Comparison of ENCODE assay signal across 1 cellular context in the genomic region with DNA sequence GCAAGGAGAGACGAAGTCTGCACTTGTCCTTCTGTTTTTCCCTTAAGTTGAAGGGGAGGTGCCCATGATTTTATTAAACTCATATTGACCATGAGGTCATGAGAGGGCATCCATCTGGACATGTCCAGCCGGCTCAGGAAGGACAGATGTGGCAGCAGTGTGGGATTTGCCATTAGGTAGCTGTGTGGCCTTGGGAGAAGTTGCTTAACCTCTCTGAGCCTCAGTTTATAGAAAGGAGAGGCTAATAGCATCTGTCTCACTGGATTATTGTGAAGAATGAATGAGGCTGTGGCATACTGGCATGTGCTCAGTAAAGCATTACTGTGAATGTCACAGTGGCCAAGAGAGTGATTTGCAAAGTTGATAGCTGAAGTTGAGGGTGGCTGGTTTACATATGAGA.
TF ChIP-seq lines count a peak whose summit lies in the region.

No MANE protein-coding gene starts in this region.

TF ChIP-seq in neural cell, 6 proteins besides CTCF, POLR2A, EP300 and RAD21 (continued from another document):
- TF ChIP-seq, protein P1, sequence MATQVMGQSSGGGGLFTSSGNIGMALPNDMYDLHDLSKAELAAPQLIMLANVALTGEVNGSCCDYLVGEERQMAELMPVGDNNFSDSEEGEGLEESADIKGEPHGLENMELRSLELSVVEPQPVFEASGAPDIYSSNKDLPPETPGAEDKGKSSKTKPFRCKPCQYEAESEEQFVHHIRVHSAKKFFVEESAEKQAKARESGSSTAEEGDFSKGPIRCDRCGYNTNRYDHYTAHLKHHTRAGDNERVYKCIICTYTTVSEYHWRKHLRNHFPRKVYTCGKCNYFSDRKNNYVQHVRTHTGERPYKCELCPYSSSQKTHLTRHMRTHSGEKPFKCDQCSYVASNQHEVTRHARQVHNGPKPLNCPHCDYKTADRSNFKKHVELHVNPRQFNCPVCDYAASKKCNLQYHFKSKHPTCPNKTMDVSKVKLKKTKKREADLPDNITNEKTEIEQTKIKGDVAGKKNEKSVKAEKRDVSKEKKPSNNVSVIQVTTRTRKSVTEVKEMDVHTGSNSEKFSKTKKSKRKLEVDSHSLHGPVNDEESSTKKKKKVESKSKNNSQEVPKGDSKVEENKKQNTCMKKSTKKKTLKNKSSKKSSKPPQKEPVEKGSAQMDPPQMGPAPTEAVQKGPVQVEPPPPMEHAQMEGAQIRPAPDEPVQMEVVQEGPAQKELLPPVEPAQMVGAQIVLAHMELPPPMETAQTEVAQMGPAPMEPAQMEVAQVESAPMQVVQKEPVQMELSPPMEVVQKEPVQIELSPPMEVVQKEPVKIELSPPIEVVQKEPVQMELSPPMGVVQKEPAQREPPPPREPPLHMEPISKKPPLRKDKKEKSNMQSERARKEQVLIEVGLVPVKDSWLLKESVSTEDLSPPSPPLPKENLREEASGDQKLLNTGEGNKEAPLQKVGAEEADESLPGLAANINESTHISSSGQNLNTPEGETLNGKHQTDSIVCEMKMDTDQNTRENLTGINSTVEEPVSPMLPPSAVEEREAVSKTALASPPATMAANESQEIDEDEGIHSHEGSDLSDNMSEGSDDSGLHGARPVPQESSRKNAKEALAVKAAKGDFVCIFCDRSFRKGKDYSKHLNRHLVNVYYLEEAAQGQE (IDR thresholded peaks at IDR 0.05; ENCODE audit: borderline replicate concordance): no peak
TF ChIP-seq in neural cell: peak in this region for 0.
